In genomic region chr2:20106746-20107145, GRCh38 we compare ENCODE assay signal across 8 cellular contexts. TPM values are rescaled to one million over a fixed set of nuclear protein-coding genes. Genes with fewer than 3 reads are reported as not detected.
A peak's percentile ranks its signal among the peaks of the same experiment; 100 is the strongest.
DNase-seq lines count a peak whose midpoint lies in the region; ATAC-seq, FAIRE-seq and TF ChIP-seq lines count a peak whose summit lies in the region.

No MANE protein-coding gene starts in this region.

- no peak for ATAC-seq in HepG2
- ATAC-seq in thoracic aorta (ENCODE audit: insufficient number of reproducible peaks, low FRiP score, low read depth) = no peak
- ATAC-seq in HG03097 (IDR thresholded peaks at IDR 0.05; ENCODE audit: low FRiP score, unreplicated experiment) = no peak

- H4K20me1 ChIP-seq in HepG2 (ENCODE audit: insufficient read depth, low read length) = no peaks in the 10 kb centered on the region

- H3K36me3 ChIP-seq in breast epithelium (no peaks in the 10 kb centered on the region), HepG2 (replicated peaks in 1 of 2; ENCODE audit: control insufficient read depth in 1 of 2, insufficient read depth in 2 of 2, low read length in 2 of 2) (no peaks in the 10 kb centered on the region), thoracic aorta (no peaks in the 10 kb centered on the region)

- H3K27ac ChIP-seq in 22Rv1 = no peak overlapping the region
- H3K27ac ChIP-seq in breast epithelium = peak overlapping the region; percentile 10 to 12
- H3K27ac ChIP-seq in HepG2 (ENCODE audit: extremely low read length, insufficient read depth, low read length) = no peak overlapping the region
- no peak overlapping the region for H3K27ac ChIP-seq in thoracic aorta

- WGBS in HepG2 (ENCODE audit: low lambda C conversion rate) = 93% methylated on average over 34 of the region's 34 CpGs

- no peak overlapping the region for H2AFZ ChIP-seq in HepG2 (ENCODE audit: low read length)

- intact Hi-C loops in breast epithelium (cut with DNase I; ENCODE audit: low total_unique reads) = loop anchor here (5.0 kb wide), 1 partner anchor 716 kb away; the partner anchor contains the start of gene LDAH
- intact Hi-C loops in HepG2 (cut with micrococcal nuclease; ENCODE audit: unreplicated experiment) = no loop called here

- no peaks in the 10 kb centered on the region for H3K79me2 ChIP-seq in HepG2 (ENCODE audit: insufficient read depth, low read length)

- no peak for FAIRE-seq in HepG2 (lab: Jason Lieb, UNC)

- H3K4me3 ChIP-seq in breast epithelium (peak overlapping the region in 2 of 3 donors; percentile 40 to 60), HepG2 (replicated peaks in 1 of 3; ENCODE audit: insufficient read depth in 1 of 3, low read depth in 2 of 3, low read length in 3 of 3) (no peak overlapping the region), thoracic aorta (peak overlapping the region; percentile 36)

- no peaks in the 10 kb centered on the region for H3K27me3 ChIP-seq in breast epithelium
- no peaks in the 10 kb centered on the region for H3K27me3 ChIP-seq in HepG2 (ENCODE audit: control insufficient read depth in 1 of 2, insufficient read depth in 2 of 2, low read length in 2 of 2)
- no peaks in the 10 kb centered on the region for H3K27me3 ChIP-seq in thoracic aorta (replicated peaks; ENCODE audit: insufficient read depth)

- in situ Hi-C loops in HepG2 (cut with HindIII; ENCODE audit: extremely low pct_ligation_motif_present, low pct_unique_long_range_greater_than_20kb) = no loop called here

- TF ChIP-seq RAD21 in HepG2 (CRISPR knock-in tag; IDR thresholded peaks at IDR 0.05) = no peak

- DNase-seq in NCI-H2171 treated with DMSO at 0.1 percent for 48 hours (lab: John Stamatoyannopoulos, UW) = peak; percentile 67
- peak in 1 of 2 donors; percentile 23 for DNase-seq in breast epithelium (ENCODE audit: low spot score in 2 of 2)
- DNase-seq in HepG2 (ENCODE audit: low spot score) = no peak
- no peak for DNase-seq in thoracic aorta (ENCODE audit: low spot score)
- DNase-seq in NCI-H1694 treated with DMSO at 0.1 percent for 48 hours (lab: John Stamatoyannopoulos, UW) = no peak
- no peak for DNase-seq in NCI-H1092 treated with DMSO at 0.1 percent for 48 hours (lab: John Stamatoyannopoulos, UW)

- TF ChIP-seq CTCF in 22Rv1 (IDR thresholded peaks at IDR 0.05) (peak; percentile 76), breast epithelium (IDR thresholded peaks at IDR 0.05) (peak; percentile 19 to 66 (median 57)), HepG2 (CRISPR knock-in tag; IDR thresholded peaks at IDR 0.05) (peak; percentile 28; the same call in 1 of the 2 replicates), thoracic aorta (IDR thresholded peaks at IDR 0.05) (peak; percentile 34)

- no peak overlapping the region for H3K4me2 ChIP-seq in HepG2 (ENCODE audit: low read depth, low read length)

- no TSS peak for BruUV-seq in HepG2 (replicated peaks; lab: Mats Ljungman, UMichigan)

- H3K9ac ChIP-seq in HepG2 (ENCODE audit: insufficient read depth, low read depth, low read length) = no peak overlapping the region

- H3K9me3 ChIP-seq in breast epithelium (peaks cover 8 to 10% of the 10 kb centered on the region in 2 donors), HepG2 (ENCODE audit: low read length) (peaks cover 20% of the 10 kb centered on the region), thoracic aorta (peaks cover 11% of the 10 kb centered on the region)

- POLR2A ChIA-PET in HepG2 (lab: Yijun Ruan, JAX) = interaction anchor here (0.6 to 1.0 kb wide), 2 partner anchors 118 to 119 kb away, joined by 3 to 6 read pairs; partner anchors contain the start of gene SDC1

- no peaks in the 10 kb centered on the region for H3K4me1 ChIP-seq in breast epithelium
- peaks cover 61% of the 10 kb centered on the region for H3K4me1 ChIP-seq in HepG2 (ENCODE audit: insufficient read depth, low read length)
- H3K4me1 ChIP-seq in thoracic aorta (ENCODE audit: control insufficient read depth in 1 of 2, low read depth in 2 of 2) = no peaks in the 10 kb centered on the region

- CTCF ChIA-PET in HepG2 (lab: Yijun Ruan, JAX; ENCODE audit: low intra/inter-chr PET ratio, low total read pairs) = no interaction called here

- no peak for TF ChIP-seq EP300 in HepG2 (IDR thresholded peaks at IDR 0.05; ENCODE audit: low read depth in 2 of 2, low read length in 2 of 2)
- TF ChIP-seq EP300 in HepG2 (CRISPR knock-in tag; IDR thresholded peaks at IDR 0.05; ENCODE audit: borderline replicate concordance) = no peak

- TF ChIP-seq POLR2A in breast epithelium (IDR thresholded peaks at IDR 0.05) (no peak), HepG2 (IDR thresholded peaks at IDR 0.05; ENCODE audit: insufficient read depth in 1 of 2, low read depth in 2 of 2, low read length in 2 of 2) (no peak)

TF ChIP-seq in HepG2, 621 proteins besides CTCF, POLR2A, EP300 and RAD21 (continues in another document):
- TF ChIP-seq REST (IDR thresholded peaks at IDR 0.05; ENCODE audit: borderline replicate concordance in 1 of 2, low read depth in 1 of 2, low read length in 2 of 2) (no peak), JDP2 (CRISPR knock-in tag; IDR thresholded peaks at IDR 0.05; ENCODE audit: borderline replicate concordance) (no peak), HNRNPLL (IDR thresholded peaks at IDR 0.05; ENCODE audit: low read depth, low read length, poor library complexity, severe bottlenecking) (peak; percentile 31), BCLAF1 (IDR thresholded peaks at IDR 0.05) (no peak), MIER3 (CRISPR knock-in tag; IDR thresholded peaks at IDR 0.05; ENCODE audit: borderline replicate concordance) (no peak)

RNA-seq across cellular contexts. Expression of gene LAPTM4A, which starts 55.3 kb away (rescaled TPM):
- total RNA-seq in breast epithelium = 100 to 1,000 TPM; 199 to 349 (median 264) TPM
- total RNA-seq in HepG2 (2016; rRNA removed; fragmentation: Illumina TruSeq; extraction: Trizol) = 82.8 and 116 TPM in 2 replicates
- total RNA-seq in HepG2 (2016; cell fraction: cytosol; rRNA removed; fragmentation: Illumina TruSeq; extraction: Trizol; ENCODE audit: low read depth) = 18.7 and 21.2 TPM in 2 replicates
- total RNA-seq in HepG2 (2016; cell fraction: insoluble cytoplasmic fraction; rRNA removed; fragmentation: Illumina TruSeq; extraction: Trizol) = 83.7 and 119 TPM in 2 replicates
- 35.7 and 39.5 TPM in 2 replicates for total RNA-seq in HepG2 (2016; cell fraction: membrane; rRNA removed; fragmentation: Illumina TruSeq; extraction: Trizol)
- 127 and 144 TPM in 2 replicates for total RNA-seq in HepG2 (2016; cell fraction: nucleus; rRNA removed; fragmentation: Illumina TruSeq; extraction: Trizol)
- polyA plus RNA-seq in HepG2 (2011; rRNA removed) = 491 and 558 TPM in 2 replicates
- polyA plus RNA-seq in HepG2 (2011; cell fraction: cytosol; rRNA removed) = 344 and 527 TPM in 2 replicates
- polyA plus RNA-seq in HepG2 (2011; cell fraction: nucleus; rRNA removed) = 114 and 137 TPM in 2 replicates
- 288 and 349 TPM in 2 replicates for polyA plus RNA-seq in HepG2 (2012)
- polyA plus RNA-seq in HepG2 (2016; cell fraction: cytosol; fragmentation: Illumina TruSeq; extraction: Trizol; ENCODE audit: low read depth) = 46.6 and 49.9 TPM in 2 replicates
- polyA plus RNA-seq in HepG2 (2016; cell fraction: insoluble cytoplasmic fraction; fragmentation: Illumina TruSeq; extraction: Trizol; ENCODE audit: low read depth) = 181 and 190 TPM in 2 replicates
- polyA plus RNA-seq in HepG2 (2016; cell fraction: membrane; fragmentation: Illumina TruSeq; extraction: Trizol; ENCODE audit: low read depth) = 62.5 and 62.8 TPM in 2 replicates
- 365 and 398 TPM in 2 replicates for polyA plus RNA-seq in HepG2 (2016; cell fraction: nucleus; fragmentation: Illumina TruSeq; extraction: Trizol; ENCODE audit: insufficient read depth, low read depth)
- polyA minus RNA-seq in HepG2 (2011; rRNA and poly(A)+ RNA removed; ENCODE audit: low replicate concordance) = 123 and 176 TPM in 2 replicates
- 150 and 184 TPM in 2 replicates for polyA minus RNA-seq in HepG2 (2011; cell fraction: cytosol; rRNA and poly(A)+ RNA removed)
- 93.0 and 135 TPM in 2 replicates for polyA minus RNA-seq in HepG2 (2011; cell fraction: nucleus; rRNA and poly(A)+ RNA removed)
- 100 to 1,000 TPM; 181 to 200 TPM for total RNA-seq in thoracic aorta

Comparison
In these comparisons a context has a peak if more than half of its experiments do, and no peak if none do; other contexts are left out.
1. H3K27ac ChIP-seq: peak in breast epithelium (2 of 2); none in 22Rv1 (single experiment), HepG2 (single experiment) and thoracic aorta (0 of 2).
2. H3K4me3 ChIP-seq: peak in breast epithelium (2 of 3) and thoracic aorta (single experiment); none in HepG2 (0 of 3).
3. Peak in every context shown above with its lines, with median percentiles within 50 percentile points of each other: CTCF ChIP-seq.